In genomic region chr1:165153182-165153581, GRCh38 we compare ENCODE assay signal across 11 cellular contexts.
DNase-seq lines count a peak whose midpoint lies in the region; ATAC-seq and TF ChIP-seq lines count a peak whose summit lies in the region.
"Had no signal": no experiment of that assay in that cellular context is flagged by ENCODE, and none has a peak within 500 bp of the region (broad histone marks: within the 10 kb centered on the region; RNA-seq: fewer than 3 reads in every experiment).

No MANE protein-coding gene starts in this region.

- peak overlapping the region; percentile 94 for H3K27ac ChIP-seq in PC-3 (ENCODE audit: low read length)
- H3K27ac ChIP-seq in endodermal cell (ENCODE audit: low read depth, low read length), result no peak overlapping the region
- peak overlapping the region in 2 of 3 donors; percentile 12 to 42 for H3K27ac ChIP-seq in thyroid gland
- H3K27ac ChIP-seq in heart left ventricle, result no peak overlapping the region

- no peaks in the 10 kb centered on the region for H3K9me3 ChIP-seq in PC-3 (ENCODE audit: low read length)
- H3K9me3 ChIP-seq in endodermal cell (ENCODE audit: control insufficient read depth, low read length), result peaks cover 6% of the 10 kb centered on the region
- no peaks in the 10 kb centered on the region for H3K9me3 ChIP-seq in thyroid gland
- H3K9me3 ChIP-seq in heart left ventricle, result peaks cover 0 to 5% (median 0%) of the 10 kb centered on the region in 12 donors

- intact Hi-C loops in PC-3 (cut with micrococcal nuclease), result loop anchor here (2.0 kb wide), 1 partner anchor 136 kb away; no protein-coding TSS in a partner anchor
- intact Hi-C loops in thyroid gland (cut with DNase I), result no loop called here
- intact Hi-C loops in heart left ventricle (cut with DNase I), result loop anchor here in 1 of 10 donors (5.0 kb wide), 1 partner anchor 214 kb away; no protein-coding TSS in a partner anchor

- no peaks in the 10 kb centered on the region for H3K9me3 Mint-ChIP-seq in endodermal cell
- H3K9me3 Mint-ChIP-seq: CD4-positive, alpha-beta T cell; H9 had no signal

- H2AFZ ChIP-seq in PC-3 (ENCODE audit: low read length), result no peak overlapping the region

- no peaks in the 10 kb centered on the region for H3K36me3 ChIP-seq in H7 (replicated peaks; ENCODE audit: control insufficient read depth, insufficient read depth, low read length)
- H3K36me3 ChIP-seq in PC-3 (ENCODE audit: low read depth, low read length), result no peaks in the 10 kb centered on the region
- no peaks in the 10 kb centered on the region for H3K36me3 ChIP-seq in endodermal cell (ENCODE audit: control insufficient read depth, insufficient read depth, low read length)
- no peaks in the 10 kb centered on the region for H3K36me3 ChIP-seq in thyroid gland
- H3K36me3 ChIP-seq in heart left ventricle, result no peaks in the 10 kb centered on the region

- TF ChIP-seq CTCF in PC-3 (conservative IDR thresholded peaks at IDR 0.05; ENCODE audit: low read depth, low read length) (no peak), endodermal cell (conservative IDR thresholded peaks at IDR 0.05) (no peak), thyroid gland (IDR thresholded peaks at IDR 0.05) (no peak), heart left ventricle (IDR thresholded peaks at IDR 0.05) (no peak)

- H3K4me2 ChIP-seq in PC-3 (ENCODE audit: low read length), result peak overlapping the region; percentile 56

- H3K27me3 ChIP-seq in H7 (ENCODE audit: control insufficient read depth, insufficient read depth, low read length), result no peaks in the 10 kb centered on the region; the same call in 1 of the 2 replicates
- H3K27me3 ChIP-seq in PC-3 (ENCODE audit: low read length), result no peaks in the 10 kb centered on the region
- peaks cover 39% of the 10 kb centered on the region for H3K27me3 ChIP-seq in endodermal cell (ENCODE audit: control insufficient read depth, insufficient read depth, low read length, poor library complexity, severe bottlenecking)
- no peaks in the 10 kb centered on the region for H3K27me3 ChIP-seq in thyroid gland
- peaks cover 0 to 9% (median 0%) of the 10 kb centered on the region in 9 donors for H3K27me3 ChIP-seq in heart left ventricle

- H3K4me3 ChIP-seq in H7 (ENCODE audit: insufficient read depth, low read depth, low read length) (no peak overlapping the region), PC-3 (ENCODE audit: low read length) (no peak overlapping the region), endodermal cell (ENCODE audit: low read length) (no peak overlapping the region), thyroid gland (replicated peaks in 1 of 3) (no peak overlapping the region), heart left ventricle (no peak overlapping the region)

- no peaks in the 10 kb centered on the region for H3K79me2 ChIP-seq in PC-3 (ENCODE audit: low read length)

- no peaks in the 10 kb centered on the region for H3K4me1 Mint-ChIP-seq in endodermal cell
- H3K4me1 Mint-ChIP-seq: B cell had no signal

- H3K4me3 Mint-ChIP-seq in endodermal cell, result no peak overlapping the region
- H3K4me3 Mint-ChIP-seq: B cell; CD4-positive, alpha-beta T cell; H9 had no signal

- TF ChIP-seq POLR2A in thyroid gland (IDR thresholded peaks at IDR 0.05), result no peak
- no peak for TF ChIP-seq POLR2A in heart left ventricle (IDR thresholded peaks at IDR 0.05)

- CTCF ChIA-PET in PC-3 (lab: Charles Lee), result no interaction called here

- no peaks in the 10 kb centered on the region for H4K20me1 ChIP-seq in PC-3 (ENCODE audit: low read length)

- ATAC-seq in PC-3, result no peak
- no peak for ATAC-seq in GM21576 (IDR thresholded peaks at IDR 0.05; ENCODE audit: unreplicated experiment)
- ATAC-seq in heart left ventricle, result no peak

- no peaks in the 10 kb centered on the region for H3K9me2 ChIP-seq in PC-3 (replicated peaks; ENCODE audit: low read length)

- POLR2A ChIA-PET in PC-3 (lab: Charles Lee; ENCODE audit: unreplicated experiment), result no interaction called here

- H3K27ac Mint-ChIP-seq in endodermal cell, result no peak overlapping the region
- H3K27ac Mint-ChIP-seq: B cell; CD4-positive, alpha-beta T cell; H9 had no signal

- H3K27me3 Mint-ChIP-seq in endodermal cell (ENCODE audit: insufficient read depth), result peaks cover 69% of the 10 kb centered on the region
- H3K27me3 Mint-ChIP-seq: B cell; CD4-positive, alpha-beta T cell had no signal

- DNase-seq in H7, result peak; percentile 8
- no peak for DNase-seq in PC-3
- peak; percentile 46 for DNase-seq in endodermal cell
- DNase-seq in thyroid gland, result peak; percentile 37 to 44
- no peak for DNase-seq in heart left ventricle
- no peak for DNase-seq in activated CD4-positive, alpha-beta T cell treated with anti-CD3 and anti-CD28 coated beads, Interleukin-2, amount 50 U/mL, for 1 hour
- DNase-seq: C1 segment of cervical spinal cord; CD4-positive, alpha-beta T cell had no signal

- H3K9ac ChIP-seq in PC-3 (ENCODE audit: low read length) (peak overlapping the region; percentile 73), endodermal cell (ENCODE audit: extremely low read depth, low read length, poor library complexity, severe bottlenecking) (no peak overlapping the region)

- H3K4me1 ChIP-seq in PC-3 (ENCODE audit: insufficient read depth, low read length), result peaks cover 23% of the 10 kb centered on the region
- H3K4me1 ChIP-seq in endodermal cell (ENCODE audit: control insufficient read depth, insufficient read depth, low read length), result no peaks in the 10 kb centered on the region
- H3K4me1 ChIP-seq in thyroid gland, result peaks cover 6 to 13% of the 10 kb centered on the region in 2 donors
- H3K4me1 ChIP-seq in heart left ventricle, result no peaks in the 10 kb centered on the region

- H3K36me3 Mint-ChIP-seq in endodermal cell (ENCODE audit: low read depth), result no peaks in the 10 kb centered on the region

- WGBS in endodermal cell (ENCODE audit: insufficient coverage in 1 of 2, insufficient read length in 1 of 2), 2 experiments, result 78 to 82% methylated on average over 5 of the region's 5 CpGs
- 29 to 33% methylated on average over 5 of the region's 5 CpGs for WGBS in thyroid gland, 2 donors
- 71 to 77% (median 74%) methylated on average over 5 of the region's 5 CpGs for WGBS in heart left ventricle, 4 donors

- H3F3A ChIP-seq in PC-3 (ENCODE audit: low read length, unreplicated experiment), result no peaks in the 10 kb centered on the region

- no TSS peak for BruUV-seq in PC-3 (replicated peaks; lab: Mats Ljungman, UMichigan)

Comparison
In these comparisons a context has a peak if more than half of its experiments do, and no peak if none do; other contexts are left out.
1. DNase-seq: peak in H7 (single experiment), endodermal cell (single experiment) and thyroid gland (2 of 2); none in PC-3 (single experiment), heart left ventricle (0 of 5) and activated CD4-positive, alpha-beta T cell treated with anti-CD3 and anti-CD28 coated beads, Interleukin-2, amount 50 U/mL, for 1 hour (single experiment).
2. H3K27ac ChIP-seq: peak in PC-3 (single experiment) and thyroid gland (2 of 3); none in endodermal cell (single experiment) and heart left ventricle (0 of 12).